Comparison of ENCODE assay signal across 8 cellular contexts in genomic region chr6:105402981-105403935, GRCh38. TPM values are rescaled to one million over a fixed set of nuclear protein-coding genes. Genes with fewer than 3 reads are reported as not detected.
A peak's percentile ranks its signal among the peaks of the same experiment; 100 is the strongest.
DNase-seq lines count a peak whose midpoint lies in the region; ATAC-seq and TF ChIP-seq lines count a peak whose summit lies in the region.

Gene PREP, minus strand, starts transcription at chr6:105403082. Its CDS starts 191 bp downstream, at chr6:105402891.

- H3K36me3 ChIP-seq in BLaER1 treated with 17β-estradiol and CSF1 and Interleukin-3, amounts not matched to agents 10 nM and 100 nM, result no peaks in the 10 kb centered on the region

- peak; percentile 96 for ATAC-seq in HG03432 (IDR thresholded peaks at IDR 0.05; ENCODE audit: unreplicated experiment)
- peak; percentile 95 for ATAC-seq in left lobe of liver

- peak; percentile 77 for TF ChIP-seq POLR2A in GM19193 (IDR thresholded peaks at IDR 0.05; ENCODE audit: extremely low read depth, insufficient read depth, insufficient read length)

- peaks cover 35 to 47% (median 44%) of the 10 kb centered on the region in 10 experiments for H3K4me1 ChIP-seq in BLaER1 treated with 17β-estradiol and CSF1 and Interleukin-3, amounts not matched to agents 10 nM and 100 nM

- H3K27me3 Mint-ChIP-seq in activated CD4-positive, alpha-beta T cell treated with anti-CD3 and anti-CD28 coated beads, Interleukin-2, amount 10 ng/mL, durations not matched to agents 24 days and 14 days, result peaks cover 10% of the 10 kb centered on the region

- H3K36me3 Mint-ChIP-seq in activated CD4-positive, alpha-beta T cell treated with anti-CD3 and anti-CD28 coated beads, Interleukin-2, amount 10 ng/mL, durations not matched to agents 24 days and 14 days (ENCODE audit: low read depth), result peaks cover 6% of the 10 kb centered on the region

- intact Hi-C loops in activated CD4-positive, alpha-beta T cell treated with anti-CD3 and anti-CD28 coated beads, Interleukin-2, amount 10 ng/mL, durations not matched to agents 24 days and 14 days (cut with micrococcal nuclease), result loop anchor here (1.0 to 10.0 kb wide), 5 partner anchors 266 to 1112 kb away; partner anchors contain the start of gene HACE1

- peaks cover 45% of the 10 kb centered on the region for H3K4me1 Mint-ChIP-seq in activated CD4-positive, alpha-beta T cell treated with anti-CD3 and anti-CD28 coated beads, Interleukin-2, amount 10 ng/mL, durations not matched to agents 24 days and 14 days

- H3K27ac Mint-ChIP-seq in activated CD4-positive, alpha-beta T cell treated with anti-CD3 and anti-CD28 coated beads, Interleukin-2, amount 10 ng/mL, durations not matched to agents 24 days and 14 days, result peak within 1 kb of the TSS; percentile 87

- peak; percentile 60 for DNase-seq in NCI-H510A (lab: John Stamatoyannopoulos, UW)
- DNase-seq in activated CD4-positive, alpha-beta T cell treated with anti-CD3 and anti-CD28 coated beads, Interleukin-2, amount 10 ng/mL, durations not matched to agents 24 days and 14 days, result peak; percentile 96
- peak; percentile 85 for DNase-seq in coronary artery (ENCODE audit: low spot score)
- DNase-seq in left lobe of liver (ENCODE audit: low spot score), result peak; percentile 90
- DNase-seq in stimulated activated CD4-positive, alpha-beta T cell treated with anti-CD3 and anti-CD28 coated beads, Interleukin-2, amount 100 ng/mL, for 24 hours, result peak; percentile 82 to 87

- H3K4me3 Mint-ChIP-seq in activated CD4-positive, alpha-beta T cell treated with anti-CD3 and anti-CD28 coated beads, Interleukin-2, amount 10 ng/mL, durations not matched to agents 24 days and 14 days, result peak within 1 kb of the TSS; percentile 95

- H3K9ac ChIP-seq in BLaER1 treated with 17β-estradiol and CSF1 and Interleukin-3, amounts not matched to agents 10 nM and 100 nM, result peak within 1 kb of the TSS; percentile 85 to 95 (median 92)

- no peaks in the 10 kb centered on the region for H3K27me3 ChIP-seq in BLaER1 treated with 17β-estradiol and CSF1 and Interleukin-3, amounts not matched to agents 10 nM and 100 nM

- no peaks in the 10 kb centered on the region for H3K9me3 Mint-ChIP-seq in activated CD4-positive, alpha-beta T cell treated with anti-CD3 and anti-CD28 coated beads, Interleukin-2, amount 10 ng/mL, durations not matched to agents 24 days and 14 days

- peak within 1 kb of the TSS; percentile 86 to 98 (median 93) for H3K4me2 ChIP-seq in BLaER1 treated with 17β-estradiol and CSF1 and Interleukin-3, amounts not matched to agents 10 nM and 100 nM

- H4K20me1 ChIP-seq in BLaER1 treated with 17β-estradiol and CSF1 and Interleukin-3, amounts not matched to agents 10 nM and 100 nM, result peaks cover 22 to 43% (median 33%) of the 10 kb centered on the region in 11 experiments; a peak in 19 of 22 replicates

- peak within 1 kb of the TSS; percentile 68 to 92 (median 90) for H3K27ac ChIP-seq in BLaER1 treated with 17β-estradiol and CSF1 and Interleukin-3, amounts not matched to agents 10 nM and 100 nM
- H3K27ac ChIP-seq in coronary artery, result peak within 1 kb of the TSS; percentile 60 to 90

- peak within 1 kb of the TSS; percentile 86 to 97 (median 92) for H3K4me3 ChIP-seq in BLaER1 treated with 17β-estradiol and CSF1 and Interleukin-3, amounts not matched to agents 10 nM and 100 nM
- peak within 1 kb of the TSS; percentile 98 for H3K4me3 ChIP-seq in coronary artery

- TF ChIP-seq CTCF in coronary artery (IDR thresholded peaks at IDR 0.05), result peak; percentile 72

- no peaks in the 10 kb centered on the region for H3K9me3 ChIP-seq in BLaER1 treated with 17β-estradiol and CSF1 and Interleukin-3, amounts not matched to agents 10 nM and 100 nM (replicated peaks in 1 of 11)

RNA-seq across cellular contexts. Expression of gene PREP, which starts in this region (rescaled TPM):
- total RNA-seq in activated CD4-positive, alpha-beta T cell treated with anti-CD3 and anti-CD28 coated beads, Interleukin-2, amount 10 ng/mL, durations not matched to agents 24 days and 14 days, result 55.2 and 56.2 TPM in 2 replicates
- total RNA-seq in left lobe of liver, result 14.0 TPM

Comparison
In these comparisons a context has a peak if more than half of its experiments do, and no peak if none do; other contexts are left out.
1. Peak in every context shown above with its lines: DNase-seq, ATAC-seq, H3K4me3 ChIP-seq and H3K27ac ChIP-seq.